Comparison of ENCODE assay signal across 1 cellular context in genomic region chr17:73715714-73716113, GRCh38.
TF ChIP-seq lines count a peak whose summit lies in the region.

No MANE protein-coding gene starts in this region.

TF ChIP-seq in GM23338, 12 proteins besides CTCF, POLR2A, EP300 and RAD21:
- no peak for TF ChIP-seq ZNF462 (CRISPR knock-in tag; IDR thresholded peaks at IDR 0.05)
- TF ChIP-seq STAT1 (IDR thresholded peaks at IDR 0.05; ENCODE audit: unreplicated experiment): no peak
- no peak for TF ChIP-seq REST (IDR thresholded peaks at IDR 0.05; ENCODE audit: unreplicated experiment)
- TF ChIP-seq JUNB (IDR thresholded peaks at IDR 0.05; ENCODE audit: unreplicated experiment): no peak
- TF ChIP-seq ZNF331 (CRISPR knock-in tag; IDR thresholded peaks at IDR 0.05; ENCODE audit: low read depth): no peak
- TF ChIP-seq NANOG (IDR thresholded peaks at IDR 0.05; ENCODE audit: borderline replicate concordance): no peak
- TF ChIP-seq ETS1 (IDR thresholded peaks at IDR 0.05): no peak
- TF ChIP-seq ZNF114 (CRISPR knock-in tag; IDR thresholded peaks at IDR 0.05): no peak
- TF ChIP-seq POLR2AphosphoS5 (IDR thresholded peaks at IDR 0.05; ENCODE audit: low read depth): no peak
- no peak for TF ChIP-seq EZH2phosphoT487 (IDR thresholded peaks at IDR 0.05; ENCODE audit: unreplicated experiment)
- TF ChIP-seq EZH2 (IDR thresholded peaks at IDR 0.05; ENCODE audit: low read depth, unreplicated experiment): no peak
- no peak for TF ChIP-seq CREB1 (CRISPR knock-in tag; IDR thresholded peaks at IDR 0.05; ENCODE audit: low read depth)
